ENCODE assay signal across 9 cellular contexts in genomic region chr10:93463723-93464511, GRCh38. TPM values are rescaled to one million over a fixed set of nuclear protein-coding genes. Genes with fewer than 3 reads are reported as not detected.
DNase-seq lines count a peak whose midpoint lies in the region; ATAC-seq and TF ChIP-seq lines count a peak whose summit lies in the region.
"Had no signal": no experiment of that assay in that cellular context is flagged by ENCODE, and none has a peak within 500 bp of the region (broad histone marks: within the 10 kb centered on the region; RNA-seq: fewer than 3 reads in every experiment).

No MANE protein-coding gene starts in this region.

- H4K8ac ChIP-seq in trophoblast cell (ENCODE audit: low read depth, low read length), result no peak overlapping the region

- no peak overlapping the region for H3K14ac ChIP-seq in trophoblast cell (ENCODE audit: low read length)

- H3K9me3 Mint-ChIP-seq in activated CD8-positive, alpha-beta T cell treated with anti-CD3 and anti-CD28 coated beads for 36 hours, result no peaks in the 10 kb centered on the region
- H3K9me3 Mint-ChIP-seq in natural killer cell treated with Interleukin-12 subunit alpha and Interleukin-12 subunit beta and Interleukin-15 and Interleukin-18, amount 100 ng/mL, for 72 hours, result no peaks in the 10 kb centered on the region

- peak overlapping the region; percentile 69 for H2BK5ac ChIP-seq in trophoblast cell (ENCODE audit: low read depth, low read length, poor library complexity)

- H3K4me1 ChIP-seq in RWPE2 (ENCODE audit: insufficient read depth, poor library complexity, severe bottlenecking) (peaks cover 80% of the 10 kb centered on the region), trophoblast cell (ENCODE audit: control insufficient read depth in 1 of 2, insufficient read depth in 2 of 2, low read length in 2 of 2) (peaks cover 50 to 58% of the 10 kb centered on the region in 2 experiments)

- H3K4me3 ChIP-seq in RWPE2 (ENCODE audit: severe bottlenecking) (no peak overlapping the region), fibroblast of mammary gland (ENCODE audit: control insufficient read depth, low read depth, low read length) (no peak overlapping the region), trophoblast cell (ENCODE audit: low read depth, low read length) (no peak overlapping the region)

- H2AFZ ChIP-seq in trophoblast cell (ENCODE audit: insufficient read depth, low read length, poor library complexity), result no peak overlapping the region

- peak overlapping the region; percentile 69 for H3K4ac ChIP-seq in trophoblast cell (ENCODE audit: low read depth, low read length)

- DNase-seq in CD1c-positive myeloid dendritic cell (ENCODE audit: extremely low spot score), result peak; percentile 75
- no peak for DNase-seq in RWPE2 (ENCODE audit: low spot score)
- DNase-seq in fibroblast of mammary gland (ENCODE audit: low read depth), result peak; percentile 81
- peak in 1 of 2 donors; percentile 84 for DNase-seq in trophoblast cell
- DNase-seq in activated CD8-positive, alpha-beta T cell treated with anti-CD3 and anti-CD28 coated beads for 36 hours, result no peak
- no peak for DNase-seq in natural killer cell treated with Interleukin-12 subunit alpha and Interleukin-12 subunit beta and Interleukin-15 and Interleukin-18, amount 100 ng/mL, for 72 hours (ENCODE audit: low spot score)
- DNase-seq in T-helper 17 cell, result no peak

- peaks cover 5% of the 10 kb centered on the region for H3K79me2 ChIP-seq in trophoblast cell (ENCODE audit: control insufficient read depth, insufficient read depth, low read length, poor library complexity)

- H2BK120ac ChIP-seq in trophoblast cell (ENCODE audit: insufficient read depth, low read length, poor library complexity), result peak overlapping the region; percentile 78

- H3K4me1 Mint-ChIP-seq in activated CD8-positive, alpha-beta T cell treated with anti-CD3 and anti-CD28 coated beads for 36 hours (ENCODE audit: low read depth), result peaks cover 6% of the 10 kb centered on the region
- H3K4me1 Mint-ChIP-seq in natural killer cell treated with Interleukin-12 subunit alpha and Interleukin-12 subunit beta and Interleukin-15 and Interleukin-18, amount 100 ng/mL, for 72 hours (ENCODE audit: low read depth in 2 of 2), result peaks cover 4 to 17% of the 10 kb centered on the region in 2 donors
- peaks cover 8% of the 10 kb centered on the region for H3K4me1 Mint-ChIP-seq in T-helper 17 cell

- H3K27me3 ChIP-seq in RWPE2 (ENCODE audit: insufficient read depth, poor library complexity, severe bottlenecking) (no peaks in the 10 kb centered on the region), trophoblast cell (ENCODE audit: insufficient read depth, low read length) (no peaks in the 10 kb centered on the region)

- H3K23ac ChIP-seq in trophoblast cell (ENCODE audit: low read length), result no peak overlapping the region

- WGBS in trophoblast cell (ENCODE audit: extremely low coverage, insufficient coverage, insufficient read length), result no CpG with 5 or more reads among the region's 7 CpGs

- peak overlapping the region; percentile 39 for H4K91ac ChIP-seq in trophoblast cell (ENCODE audit: low read depth, low read length)

- intact Hi-C loops in activated CD8-positive, alpha-beta T cell treated with anti-CD3 and anti-CD28 coated beads for 36 hours (cut with micrococcal nuclease), result no loop called here

- ATAC-seq in RWPE2 (ENCODE audit: low read depth), result no peak
- no peak for ATAC-seq in activated CD8-positive, alpha-beta T cell treated with anti-CD3 and anti-CD28 coated beads for 36 hours
- ATAC-seq in HG02678 (IDR thresholded peaks at IDR 0.05; ENCODE audit: unreplicated experiment), result no peak
- no peak for ATAC-seq in natural killer cell treated with Interleukin-12 subunit alpha and Interleukin-12 subunit beta and Interleukin-15 and Interleukin-18, amount 100 ng/mL, for 72 hours
- ATAC-seq in T-helper 17 cell, result no peak

- H4K12ac ChIP-seq in trophoblast cell (ENCODE audit: low read depth, low read length), result no peak overlapping the region

- H3K79me1 ChIP-seq in trophoblast cell (ENCODE audit: low read length), result peaks cover 49% of the 10 kb centered on the region

- H3K4me3 Mint-ChIP-seq in activated CD8-positive, alpha-beta T cell treated with anti-CD3 and anti-CD28 coated beads for 36 hours, result no peak overlapping the region
- H3K4me3 Mint-ChIP-seq in natural killer cell treated with Interleukin-12 subunit alpha and Interleukin-12 subunit beta and Interleukin-15 and Interleukin-18, amount 100 ng/mL, for 72 hours, result no peak overlapping the region
- no peak overlapping the region for H3K4me3 Mint-ChIP-seq in T-helper 17 cell
- H3K4me3 Mint-ChIP-seq: activated naive CD8-positive, alpha-beta T cell had no signal

- no peak overlapping the region for H3K9ac ChIP-seq in trophoblast cell (ENCODE audit: low read length)

- CTCF ChIA-PET in activated CD8-positive, alpha-beta T cell treated with anti-CD3 and anti-CD28 coated beads for 36 hours (lab: Charles Lee), result interaction anchor here (1.7 to 3.9 kb wide), 2 partner anchors 18 to 106 kb away, joined by 4 to 18 read pairs; partner anchors contain the start of gene MYOF

- H3K18ac ChIP-seq in trophoblast cell (ENCODE audit: low read length), result no peak overlapping the region

- H3K36me3 ChIP-seq in RWPE2 (ENCODE audit: low read depth), result peaks cover 45% of the 10 kb centered on the region
- H3K36me3 ChIP-seq in trophoblast cell (ENCODE audit: control insufficient read depth in 1 of 2, insufficient read depth in 2 of 2, low read length in 2 of 2), result peaks cover 0 to 5% of the 10 kb centered on the region in 2 experiments

- peak overlapping the region; percentile 98 for H3K27ac ChIP-seq in RWPE2 (ENCODE audit: poor library complexity, severe bottlenecking)
- peak overlapping the region; percentile 77 for H3K27ac ChIP-seq in trophoblast cell (ENCODE audit: low read depth, low read length)

- no peak overlapping the region for H3K4me2 ChIP-seq in trophoblast cell (ENCODE audit: low read length)

- H2AK5ac ChIP-seq in trophoblast cell (ENCODE audit: low read length), result peak overlapping the region; percentile 72

- peaks cover 1% of the 10 kb centered on the region for H3K27me3 Mint-ChIP-seq in activated CD8-positive, alpha-beta T cell treated with anti-CD3 and anti-CD28 coated beads for 36 hours
- peaks cover 0 to 7% of the 10 kb centered on the region in 2 donors for H3K27me3 Mint-ChIP-seq in natural killer cell treated with Interleukin-12 subunit alpha and Interleukin-12 subunit beta and Interleukin-15 and Interleukin-18, amount 100 ng/mL, for 72 hours
- H3K27me3 Mint-ChIP-seq in T-helper 17 cell, result peaks cover 7% of the 10 kb centered on the region
- H3K27me3 Mint-ChIP-seq: activated naive CD8-positive, alpha-beta T cell had no signal

- POLR2A ChIA-PET in activated CD8-positive, alpha-beta T cell treated with anti-CD3 and anti-CD28 coated beads for 36 hours (lab: Charles Lee), result no interaction called here

- no peaks in the 10 kb centered on the region for H3K9me3 ChIP-seq in RWPE2 (ENCODE audit: severe bottlenecking)
- H3K9me3 ChIP-seq in trophoblast cell (ENCODE audit: insufficient read depth, low read depth, low read length), result no peaks in the 10 kb centered on the region
- H3K9me3 ChIP-seq in T-helper 17 cell (ENCODE audit: control insufficient read depth, low read length, poor library complexity, severe bottlenecking), result no peaks in the 10 kb centered on the region

- H2BK12ac ChIP-seq in trophoblast cell (ENCODE audit: low read length), result peak overlapping the region; percentile 69

- no peak overlapping the region for H3K27ac Mint-ChIP-seq in activated CD8-positive, alpha-beta T cell treated with anti-CD3 and anti-CD28 coated beads for 36 hours
- no peak overlapping the region for H3K27ac Mint-ChIP-seq in natural killer cell treated with Interleukin-12 subunit alpha and Interleukin-12 subunit beta and Interleukin-15 and Interleukin-18, amount 100 ng/mL, for 72 hours
- no peak overlapping the region for H3K27ac Mint-ChIP-seq in T-helper 17 cell
- H3K27ac Mint-ChIP-seq: activated naive CD8-positive, alpha-beta T cell had no signal

- TF ChIP-seq CTCF in RWPE2 (IDR thresholded peaks at IDR 0.05; ENCODE audit: poor library complexity, severe bottlenecking) (no peak), fibroblast of mammary gland (conservative IDR thresholded peaks at IDR 0.05; ENCODE audit: control insufficient read depth, insufficient read depth, low read depth, low read length) (no peak)
- TF ChIP-seq CTCF in activated CD8-positive, alpha-beta T cell treated with anti-CD3 and anti-CD28 coated beads for 36 hours (IDR thresholded peaks at IDR 0.05), result no peak

- no peaks in the 10 kb centered on the region for H3K36me3 Mint-ChIP-seq in activated CD8-positive, alpha-beta T cell treated with anti-CD3 and anti-CD28 coated beads for 36 hours (ENCODE audit: low read depth)
- H3K36me3 Mint-ChIP-seq in natural killer cell treated with Interleukin-12 subunit alpha and Interleukin-12 subunit beta and Interleukin-15 and Interleukin-18, amount 100 ng/mL, for 72 hours, result no peaks in the 10 kb centered on the region
- no peaks in the 10 kb centered on the region for H3K36me3 Mint-ChIP-seq in T-helper 17 cell (ENCODE audit: low read depth)
- H3K36me3 Mint-ChIP-seq: activated naive CD8-positive, alpha-beta T cell had no signal

RNA-seq across cellular contexts. Expression of gene MYOF, which starts 18.2 kb away (rescaled TPM):
- 105 and 106 TPM in 2 replicates for polyA plus RNA-seq in trophoblast cell (2013)
- 1 to 10 TPM; 4.9 to 5.4 TPM for total RNA-seq in activated CD8-positive, alpha-beta T cell treated with anti-CD3 and anti-CD28 coated beads for 36 hours
- 10 to 100 TPM in 1 of 2 donors, under 1 TPM in 1; 0.57 to 15.8 TPM for total RNA-seq in natural killer cell treated with Interleukin-12 subunit alpha and Interleukin-12 subunit beta and Interleukin-15 and Interleukin-18, amount 100 ng/mL, for 72 hours
- 1 to 10 TPM in 1 of 2 donors, under 1 TPM in 1; 0.81 to 1.6 TPM for total RNA-seq in T-helper 17 cell

RNA-seq across cellular contexts. Expression of gene CEP55, which starts 32.5 kb away (rescaled TPM):
- polyA plus RNA-seq in trophoblast cell (2013), result 26.3 and 28.5 TPM in 2 replicates
- total RNA-seq in activated CD8-positive, alpha-beta T cell treated with anti-CD3 and anti-CD28 coated beads for 36 hours, result 10 to 100 TPM; 44.6 to 45.0 TPM
- total RNA-seq in natural killer cell treated with Interleukin-12 subunit alpha and Interleukin-12 subunit beta and Interleukin-15 and Interleukin-18, amount 100 ng/mL, for 72 hours, result 10 to 100 TPM; 23.7 to 45.7 TPM
- under 1 TPM; 0.27 to 0.63 TPM for total RNA-seq in T-helper 17 cell

Comparison
In these comparisons a context has a peak if more than half of its experiments do, and no peak if none do; other contexts are left out.
1. DNase-seq: peak in CD1c-positive myeloid dendritic cell (single experiment) and fibroblast of mammary gland (single experiment); none in RWPE2 (single experiment), activated CD8-positive, alpha-beta T cell treated with anti-CD3 and anti-CD28 coated beads for 36 hours (single experiment), natural killer cell treated with Interleukin-12 subunit alpha and Interleukin-12 subunit beta and Interleukin-15 and Interleukin-18, amount 100 ng/mL, for 72 hours (single experiment) and T-helper 17 cell (0 of 3).
2. RNA of gene CEP55, which starts 32.5 kb away (total RNA-seq): 23.7 to 45.7 TPM in natural killer cell treated with Interleukin-12 subunit alpha and Interleukin-12 subunit beta and Interleukin-15 and Interleukin-18, amount 100 ng/mL, for 72 hours and 44.6 to 45.0 TPM in activated CD8-positive, alpha-beta T cell treated with anti-CD3 and anti-CD28 coated beads for 36 hours; 0.27 to 0.63 TPM in T-helper 17 cell; every median in the first group is over 10 times any median in the second.